14 cellular contexts compared by ENCODE assay signal in genomic region chr17:42309142-42309541, GRCh38. TPM values are rescaled to one million over a fixed set of nuclear protein-coding genes. Genes with fewer than 3 reads are reported as not detected.
DNase-seq lines count a peak whose midpoint lies in the region; ATAC-seq and TF ChIP-seq lines count a peak whose summit lies in the region.
"Had no signal": no experiment of that assay in that cellular context is flagged by ENCODE, and none has a peak within 500 bp of the region (broad histone marks: within the 10 kb centered on the region; RNA-seq: fewer than 3 reads in every experiment).

No MANE protein-coding gene starts in this region.

- no peaks in the 10 kb centered on the region for H3K27me3 Mint-ChIP-seq in activated naive CD8-positive, alpha-beta T cell treated with anti-CD3 and anti-CD28 coated beads for 36 hours
- no peaks in the 10 kb centered on the region for H3K27me3 Mint-ChIP-seq in naive thymus-derived CD8-positive, alpha-beta T cell

- no peaks in the 10 kb centered on the region for H3K27me3 ChIP-seq in uterus
- H3K27me3 ChIP-seq: brain microvascular endothelial cell had no signal

- POLR2A ChIA-PET in naive thymus-derived CD8-positive, alpha-beta T cell (lab: Charles Lee): interaction anchor here (0.6 kb wide), 1 partner anchor 174 kb away, joined by 3 read pairs; no protein-coding TSS in a partner anchor

- intact Hi-C loops in uterus (cut with DNase I; ENCODE audit: low total_unique reads): no loop called here

- peak overlapping the region; percentile 71 to 97 for H3K27ac Mint-ChIP-seq in activated naive CD4-positive, alpha-beta T cell treated with anti-CD3 and anti-CD28 coated beads, Interleukin-2, amount 50 U/mL, for 72 hours
- peak overlapping the region; percentile 56 for H3K27ac Mint-ChIP-seq in activated naive CD8-positive, alpha-beta T cell treated with anti-CD3 and anti-CD28 coated beads for 36 hours
- H3K27ac Mint-ChIP-seq in naive thymus-derived CD8-positive, alpha-beta T cell: peak overlapping the region in 7 of 10 donors; percentile 56 to 90 (median 85)
- H3K27ac Mint-ChIP-seq: progenitor cell of endocrine pancreas had no signal

- H3K36me3 Mint-ChIP-seq in activated naive CD4-positive, alpha-beta T cell treated with anti-CD3 and anti-CD28 coated beads, Interleukin-2, amount 50 U/mL, for 72 hours: peaks cover 19 to 51% of the 10 kb centered on the region in 2 donors
- peaks cover 57% of the 10 kb centered on the region for H3K36me3 Mint-ChIP-seq in activated naive CD8-positive, alpha-beta T cell treated with anti-CD3 and anti-CD28 coated beads for 36 hours
- H3K36me3 Mint-ChIP-seq in naive thymus-derived CD8-positive, alpha-beta T cell: peaks cover 0 to 70% (median 18%) of the 10 kb centered on the region in 3 donors

- no peaks in the 10 kb centered on the region for H3K9me3 Mint-ChIP-seq in activated naive CD4-positive, alpha-beta T cell treated with anti-CD3 and anti-CD28 coated beads, Interleukin-2, amount 50 U/mL, for 72 hours
- no peaks in the 10 kb centered on the region for H3K9me3 Mint-ChIP-seq in activated naive CD8-positive, alpha-beta T cell treated with anti-CD3 and anti-CD28 coated beads for 36 hours
- H3K9me3 Mint-ChIP-seq in naive thymus-derived CD8-positive, alpha-beta T cell: no peaks in the 10 kb centered on the region

- no peak for ATAC-seq in activated naive CD4-positive, alpha-beta T cell treated with anti-CD3 and anti-CD28 coated beads, Interleukin-2, amount 50 U/mL, for 72 hours
- ATAC-seq in naive thymus-derived CD8-positive, alpha-beta T cell: no peak

- no peaks in the 10 kb centered on the region for H3K9me3 ChIP-seq in uterus

- TF ChIP-seq POLR2A in uterus (IDR thresholded peaks at IDR 0.05): no peak

- no peaks in the 10 kb centered on the region for H3K36me3 ChIP-seq in uterus

- peak overlapping the region; percentile 90 to 94 for H3K27ac ChIP-seq in uterus
- H3K27ac ChIP-seq: brain microvascular endothelial cell, VCaP had no signal

- H3K4me3 ChIP-seq in uterus: no peak overlapping the region

- no peak for TF ChIP-seq CTCF in uterus (IDR thresholded peaks at IDR 0.05)

- DNase-seq in activated naive CD4-positive, alpha-beta T cell treated with anti-CD3 and anti-CD28 coated beads, Interleukin-2, amount 50 U/mL, for 72 hours (ENCODE audit: low spot score in 2 of 2): no peak
- DNase-seq in activated naive CD4-positive, alpha-beta T cell treated with anti-CD3 and anti-CD28 coated beads, Interleukin-2, amount 50 U/mL, for 16 hours: no peak
- no peak for DNase-seq in activated naive CD8-positive, alpha-beta T cell treated with anti-CD3 and anti-CD28 coated beads for 36 hours
- no peak for DNase-seq in naive thymus-derived CD8-positive, alpha-beta T cell
- no peak for DNase-seq in uterus
- DNase-seq in NCI-H1105 (lab: John Stamatoyannopoulos, UW): no peak
- no peak for DNase-seq in mucosa of gallbladder (ENCODE audit: low spot score)
- DNase-seq in stimulated activated naive CD4-positive, alpha-beta T cell treated with Interleukin-2 at 50 U/mL for 16 hours (lab: John Stamatoyannopoulos, UW): no peak
- DNase-seq: activated gamma-delta T cell treated with Interleukin-2 at 50 U/mL for 16 hours, brain microvascular endothelial cell, dermis blood vessel endothelial cell, NCI-H1436 treated with DMSO at 0.1 percent for 48 hours had no signal

- peaks cover 59% of the 10 kb centered on the region for H3K4me1 Mint-ChIP-seq in activated naive CD8-positive, alpha-beta T cell treated with anti-CD3 and anti-CD28 coated beads for 36 hours
- H3K4me1 Mint-ChIP-seq in naive thymus-derived CD8-positive, alpha-beta T cell: peaks cover 27 to 64% (median 47%) of the 10 kb centered on the region in 4 donors

- H3K4me1 ChIP-seq in uterus: peaks cover 10% of the 10 kb centered on the region in 2 donors

- H3K4me3 Mint-ChIP-seq in activated naive CD8-positive, alpha-beta T cell treated with anti-CD3 and anti-CD28 coated beads for 36 hours: no peak overlapping the region
- peak overlapping the region in 1 of 10 donors; percentile 9 for H3K4me3 Mint-ChIP-seq in naive thymus-derived CD8-positive, alpha-beta T cell

RNA-seq across cellular contexts. Expression of gene STAT5A, which starts 20.8 kb away (rescaled TPM):
- 100 to 1,000 TPM; 171 to 177 TPM for total RNA-seq in activated naive CD4-positive, alpha-beta T cell treated with anti-CD3 and anti-CD28 coated beads, Interleukin-2, amount 50 U/mL, for 72 hours
- total RNA-seq in activated naive CD8-positive, alpha-beta T cell treated with anti-CD3 and anti-CD28 coated beads for 36 hours: 100 to 1,000 TPM; 116 to 121 TPM
- total RNA-seq in naive thymus-derived CD8-positive, alpha-beta T cell: 100 to 1,000 TPM; 117 to 122 TPM
- polyA plus RNA-seq in naive thymus-derived CD8-positive, alpha-beta T cell: 100 to 1,000 TPM in 1 of 3 donors, 10 to 100 TPM in 2; 59.6 to 115 (median 89.1) TPM
- total RNA-seq in uterus (10 to 100 TPM; 30.7 to 69.2 (median 33.9) TPM), mucosa of gallbladder (30.8 TPM)

RNA-seq across cellular contexts. Expression of gene STAT5B, which starts 33.0 kb away (rescaled TPM):
- 100 to 1,000 TPM; 117 to 207 TPM for total RNA-seq in activated naive CD4-positive, alpha-beta T cell treated with anti-CD3 and anti-CD28 coated beads, Interleukin-2, amount 50 U/mL, for 72 hours
- total RNA-seq in activated naive CD8-positive, alpha-beta T cell treated with anti-CD3 and anti-CD28 coated beads for 36 hours: 10 to 100 TPM; 60.7 to 68.6 TPM
- total RNA-seq in naive thymus-derived CD8-positive, alpha-beta T cell: 100 to 1,000 TPM; 137 to 149 TPM
- polyA plus RNA-seq in naive thymus-derived CD8-positive, alpha-beta T cell: 10 to 100 TPM; 66.3 to 94.0 (median 82.8) TPM
- total RNA-seq in uterus (100 to 1,000 TPM in 3 of 4 donors, 10 to 100 TPM in 1; 72.1 to 187 (median 144) TPM), mucosa of gallbladder (61.7 TPM)
